In the genomic region with DNA sequence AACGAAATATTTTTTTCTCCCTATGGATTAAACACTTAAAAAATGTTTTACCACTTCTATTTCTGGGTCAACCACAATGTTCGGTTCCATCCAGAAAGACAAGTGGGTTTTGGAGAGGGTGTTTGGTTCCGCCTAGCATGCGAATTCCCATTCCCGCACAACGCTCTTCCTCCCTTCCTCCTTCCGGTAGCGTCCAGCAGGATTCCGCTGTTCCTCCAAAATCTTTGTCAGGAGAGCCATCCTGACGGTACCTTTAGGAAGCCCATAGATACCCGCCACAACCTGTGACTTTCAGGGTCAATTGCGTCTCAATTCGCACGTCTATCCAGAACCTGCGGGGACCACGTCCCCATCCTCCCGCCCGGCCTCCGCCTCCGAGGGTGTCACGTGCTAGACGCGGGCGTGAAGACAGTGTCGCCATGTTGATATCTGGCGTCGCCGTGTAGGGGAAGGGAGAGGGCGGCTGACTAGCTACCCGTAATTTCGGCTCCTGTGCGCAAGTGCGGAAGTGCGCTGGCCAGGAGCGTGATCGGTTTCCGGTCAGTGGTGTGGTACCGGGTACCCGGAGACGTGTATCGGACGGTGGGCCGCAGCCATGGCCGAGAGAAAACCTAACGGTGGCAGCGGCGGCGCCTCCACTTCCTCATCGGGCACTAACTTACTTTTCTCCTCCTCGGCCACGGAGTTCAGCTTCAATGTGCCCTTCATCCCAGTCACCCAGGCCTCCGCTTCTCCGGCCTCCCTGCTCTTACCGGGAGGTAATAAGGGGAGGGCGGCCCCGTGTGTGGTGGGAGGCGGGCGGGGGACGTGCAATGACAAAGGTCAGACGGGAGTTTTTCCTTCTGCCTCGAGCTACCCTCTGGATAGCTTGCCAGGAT, we compare ENCODE assay signal across 8 cellular contexts. TPM values are rescaled to one million over a fixed set of nuclear protein-coding genes. Genes with fewer than 3 reads are reported as not detected.
DNase-seq lines count a peak whose midpoint lies in the region; ATAC-seq lines count a peak whose summit lies in the region.

A gene (plus strand): TSS at position 543 of the 878 bp plus-strand sequence. CDS start 53 bp downstream, at position 596.

- H3K4me1 ChIP-seq in mononuclear cell (ENCODE audit: insufficient read depth, low read length), result peaks cover 42% of the 10 kb centered on the region

- no peaks in the 10 kb centered on the region for H3K9me3 Mint-ChIP-seq in IgD-negative memory B cell

- H3K4me3 Mint-ChIP-seq in IgD-negative memory B cell, result peak within 1 kb of the TSS; percentile 92 to 100 (median 98)

- no peaks in the 10 kb centered on the region for H3K27me3 Mint-ChIP-seq in IgD-negative memory B cell

- peak within 1 kb of the TSS; percentile 70 to 99 (median 98) for H3K27ac Mint-ChIP-seq in IgD-negative memory B cell

- peaks cover 11% of the 10 kb centered on the region for H3K36me3 Mint-ChIP-seq in IgD-negative memory B cell

- DNase-seq in DMS 273 treated with DMSO at 0.1 percent for 48 hours (lab: John Stamatoyannopoulos, UW) (peak; percentile 69), OCI-M2 (lab: John Stamatoyannopoulos, UW; ENCODE audit: unreplicated experiment) (peak; percentile 62), activated T-cell treated with anti-CD3 and anti-CD28 coated beads for 4 hours (peak; percentile 88), epidermal melanocyte (ENCODE audit: insufficient read length, low spot score) (peak; percentile 87)
- DNase-seq in stimulated activated CD8-positive, alpha-beta memory T cell treated with anti-CD3 and anti-CD28 coated beads, Interleukin-4, amount 100 ng/mL, for 1 hour (ENCODE audit: low read depth in 2 of 2, low spot score in 1 of 2), result peak; percentile 69 to 82

- H3K4me3 ChIP-seq in mononuclear cell (ENCODE audit: low read length), result peak within 1 kb of the TSS; percentile 84

- H3K9me3 ChIP-seq in mononuclear cell (ENCODE audit: low read depth, low read length), result no peaks in the 10 kb centered on the region

- ATAC-seq in GM21529 (IDR thresholded peaks at IDR 0.05; ENCODE audit: unreplicated experiment), result peak; percentile 99

- no peaks in the 10 kb centered on the region for H3K27me3 ChIP-seq in mononuclear cell (ENCODE audit: insufficient read depth, low read length)

- H3K4me1 Mint-ChIP-seq in IgD-negative memory B cell, result peaks cover 36 to 43% (median 37%) of the 10 kb centered on the region in 3 donors

RNA-seq across cellular contexts. Expression of the gene that starts here (rescaled TPM):
- polyA plus RNA-seq in IgD-negative memory B cell, result 42.4 TPM
- total RNA-seq in mononuclear cell, result 17.8 TPM

Comparison
In these comparisons a context has a peak if more than half of its experiments do, and no peak if none do; other contexts are left out.
1. Peak in every context shown above with its lines: DNase-seq, ATAC-seq and H3K4me3 ChIP-seq.